In genomic region chr4:175450446-175450845, GRCh38 we compare ENCODE assay signal across 23 cellular contexts.
DNase-seq lines count a peak whose midpoint lies in the region; ATAC-seq and TF ChIP-seq lines count a peak whose summit lies in the region.
"Had no signal": no experiment of that assay in that cellular context is flagged by ENCODE, and none has a peak within 500 bp of the region (broad histone marks: within the 10 kb centered on the region; RNA-seq: fewer than 3 reads in every experiment).

No MANE protein-coding gene starts in this region.

- H3K79me2 ChIP-seq in trophoblast cell (ENCODE audit: control insufficient read depth, insufficient read depth, low read length, poor library complexity): no peaks in the 10 kb centered on the region

- H3K23ac ChIP-seq in trophoblast cell (ENCODE audit: low read length): no peak overlapping the region

- H4K8ac ChIP-seq in trophoblast cell (ENCODE audit: low read depth, low read length): no peak overlapping the region

- DNase-seq in AG10803 (ENCODE audit: low read depth) (peak; percentile 12), COLO829 (ENCODE audit: low spot score) (peak; percentile 32), fibroblast of peridontal ligament (ENCODE audit: extremely low read depth) (peak; percentile 48), trophoblast cell (no peak), nucleus accumbens (lab: John Stamatoyannopoulos, UW) (no peak), lower lobe of right lung (no peak)
- DNase-seq: 8988T; ACHN; AML-193; CD4-positive, alpha-beta T cell; CD8-positive, alpha-beta T cell; COR-L47; DMS 273 treated with DMSO at 0.1 percent for 48 hours; DMS153; DMS53; DMS79; DND-41; EL; GDM1 had no signal

- no peak overlapping the region for H2BK12ac ChIP-seq in trophoblast cell (ENCODE audit: low read length)

- intact Hi-C loops in lower lobe of right lung (cut with DNase I): no loop called here

- peaks cover 3 to 6% of the 10 kb centered on the region in 2 experiments for H3K4me1 ChIP-seq in trophoblast cell (ENCODE audit: control insufficient read depth in 1 of 2, insufficient read depth in 2 of 2, low read length in 2 of 2)
- no peaks in the 10 kb centered on the region for H3K4me1 ChIP-seq in lower lobe of right lung
- H3K4me1 ChIP-seq: BLaER1 treated with 17β-estradiol and CSF1 and Interleukin-3, amounts not matched to agents 10 nM and 100 nM had no signal

- H3K4me2 ChIP-seq in trophoblast cell (ENCODE audit: low read length): no peak overlapping the region
- H3K4me2 ChIP-seq: BLaER1 treated with 17β-estradiol and CSF1 and Interleukin-3, amounts not matched to agents 10 nM and 100 nM had no signal

- no peak for TF ChIP-seq CTCF in AG10803 (conservative IDR thresholded peaks at IDR 0.05; ENCODE audit: low read length)
- no peak for TF ChIP-seq CTCF in lower lobe of right lung (IDR thresholded peaks at IDR 0.05)

- no peak overlapping the region for H3K18ac ChIP-seq in trophoblast cell (ENCODE audit: low read length)

- H2BK120ac ChIP-seq in trophoblast cell (ENCODE audit: insufficient read depth, low read length, poor library complexity): no peak overlapping the region

- H3K9me3 ChIP-seq in trophoblast cell (ENCODE audit: insufficient read depth, low read depth, low read length) (peaks cover 5% of the 10 kb centered on the region), lower lobe of right lung (no peaks in the 10 kb centered on the region)

- no peak overlapping the region for H4K12ac ChIP-seq in trophoblast cell (ENCODE audit: low read depth, low read length)

- no peak overlapping the region for H2BK5ac ChIP-seq in trophoblast cell (ENCODE audit: low read depth, low read length, poor library complexity)

- peak overlapping the region; percentile 20 for H4K91ac ChIP-seq in trophoblast cell (ENCODE audit: low read depth, low read length)

- ATAC-seq in GM19023 (IDR thresholded peaks at IDR 0.05; ENCODE audit: unreplicated experiment): no peak
- no peak for ATAC-seq in lower lobe of right lung
- ATAC-seq: CD8-positive, alpha-beta T cell; GM12878 had no signal

- H3K79me1 ChIP-seq in trophoblast cell (ENCODE audit: low read length): peaks cover 10% of the 10 kb centered on the region

- no peak overlapping the region for H3K9ac ChIP-seq in trophoblast cell (ENCODE audit: low read length)
- H3K9ac ChIP-seq: BLaER1 treated with 17β-estradiol and CSF1 and Interleukin-3, amounts not matched to agents 10 nM and 100 nM had no signal

- no peak overlapping the region for H2AK5ac ChIP-seq in trophoblast cell (ENCODE audit: low read length)

- no peak overlapping the region for H3K4ac ChIP-seq in trophoblast cell (ENCODE audit: low read depth, low read length)

- no peak overlapping the region for H3K14ac ChIP-seq in trophoblast cell (ENCODE audit: low read length)

- no peak overlapping the region for H3K27ac ChIP-seq in trophoblast cell (ENCODE audit: low read depth, low read length)
- no peak overlapping the region for H3K27ac ChIP-seq in lower lobe of right lung
- H3K27ac ChIP-seq: BLaER1 treated with 17β-estradiol and CSF1 and Interleukin-3, amounts not matched to agents 10 nM and 100 nM; C4-2B had no signal

- H3K36me3 ChIP-seq in trophoblast cell (ENCODE audit: control insufficient read depth in 1 of 2, insufficient read depth in 2 of 2, low read length in 2 of 2) (peaks cover 0 to 2% of the 10 kb centered on the region in 2 experiments), lower lobe of right lung (no peaks in the 10 kb centered on the region)
- H3K36me3 ChIP-seq: BLaER1 treated with 17β-estradiol and CSF1 and Interleukin-3, amounts not matched to agents 10 nM and 100 nM had no signal

- H3K4me3 ChIP-seq in AG10803 (ENCODE audit: low read length) (no peak overlapping the region), trophoblast cell (ENCODE audit: low read depth, low read length) (no peak overlapping the region), lower lobe of right lung (no peak overlapping the region)
- H3K4me3 ChIP-seq: BLaER1 treated with 17β-estradiol and CSF1 and Interleukin-3, amounts not matched to agents 10 nM and 100 nM; GM12878 had no signal

- H2AFZ ChIP-seq in trophoblast cell (ENCODE audit: insufficient read depth, low read length, poor library complexity): no peak overlapping the region

- no peaks in the 10 kb centered on the region for H3K27me3 ChIP-seq in trophoblast cell (ENCODE audit: insufficient read depth, low read length)
- no peaks in the 10 kb centered on the region for H3K27me3 ChIP-seq in lower lobe of right lung (ENCODE audit: low read depth)
- H3K27me3 ChIP-seq: BLaER1 treated with 17β-estradiol and CSF1 and Interleukin-3, amounts not matched to agents 10 nM and 100 nM had no signal

Comparison
In these comparisons a context has a peak if more than half of its experiments do, and no peak if none do; other contexts are left out.
1. DNase-seq: peak in AG10803 (single experiment), COLO829 (single experiment) and fibroblast of peridontal ligament (single experiment); none in trophoblast cell (0 of 2), nucleus accumbens (0 of 56) and lower lobe of right lung (single experiment).